In genomic region chr10:18607503-18607902, GRCh38 we compare ENCODE assay signal across 9 cellular contexts. TPM values are rescaled to one million over a fixed set of nuclear protein-coding genes. Genes with fewer than 3 reads are reported as not detected.
DNase-seq lines count a peak whose midpoint lies in the region; ATAC-seq and TF ChIP-seq lines count a peak whose summit lies in the region.
"Had no signal": no experiment of that assay in that cellular context is flagged by ENCODE, and none has a peak within 500 bp of the region (broad histone marks: within the 10 kb centered on the region; RNA-seq: fewer than 3 reads in every experiment).

No MANE protein-coding gene starts in this region.

- H3K23me2 ChIP-seq in H9 (ENCODE audit: insufficient read length, low read depth, low read length, poor library complexity, severe bottlenecking), result no peaks in the 10 kb centered on the region

- H3K27me3 ChIP-seq in right atrium auricular region, result no peaks in the 10 kb centered on the region
- no peaks in the 10 kb centered on the region for H3K27me3 ChIP-seq in thyroid gland
- no peaks in the 10 kb centered on the region for H3K27me3 ChIP-seq in H9 (ENCODE audit: insufficient read depth, low read length)
- H3K27me3 ChIP-seq: gastrocnemius medialis had no signal

- H3K23ac ChIP-seq in H9 (ENCODE audit: insufficient read length, low read depth, low read length), result no peak overlapping the region

- ATAC-seq in left cardiac atrium, result peak in 1 of 2 donors; percentile 60
- no peak for ATAC-seq in stimulated activated effector memory CD8-positive, alpha-beta T cell treated with anti-CD3 and anti-CD28 coated beads, Interleukin-12 subunit alpha, Interleukin-12 subunit beta, amount 100 ng/mL, for 72 hours
- ATAC-seq: gastrocnemius medialis had no signal

- H3K4me2 ChIP-seq in H9 (ENCODE audit: insufficient read depth, insufficient read length, low read length), result no peak overlapping the region

- H3K27ac ChIP-seq in right atrium auricular region (no peak overlapping the region), thyroid gland (no peak overlapping the region), H9 (ENCODE audit: insufficient read length, low read depth, low read length) (no peak overlapping the region)

- H4K20me1 ChIP-seq in H9 (ENCODE audit: control insufficient read depth, insufficient read depth, insufficient read length), result no peaks in the 10 kb centered on the region

- TF ChIP-seq POLR2A in thyroid gland (IDR thresholded peaks at IDR 0.05), result no peak

- peaks cover under 1 to 40% (median 14%) of the 10 kb centered on the region in 3 experiments; a peak in 6 of 7 replicates for H3K36me3 Mint-ChIP-seq in H9 (ENCODE audit: insufficient read depth in 1 of 3, low read depth in 3 of 3)
- H3K36me3 Mint-ChIP-seq in stimulated activated effector memory CD8-positive, alpha-beta T cell treated with anti-CD3 and anti-CD28 coated beads, Interleukin-12 subunit alpha, Interleukin-12 subunit beta, amount 100 ng/mL, for 72 hours, result peaks cover 62% of the 10 kb centered on the region

- no peak overlapping the region for H4K91ac ChIP-seq in H9 (ENCODE audit: insufficient read length, low read depth, low read length)

- no peak overlapping the region for H2BK5ac ChIP-seq in H9 (ENCODE audit: insufficient read length, low read length)

- intact Hi-C loops in left cardiac atrium (cut with DNase I) (no loop called here), thyroid gland (cut with DNase I) (no loop called here)

- H3K4me3 Mint-ChIP-seq in H9, result no peak overlapping the region
- H3K4me3 Mint-ChIP-seq in stimulated activated effector memory CD8-positive, alpha-beta T cell treated with anti-CD3 and anti-CD28 coated beads, Interleukin-12 subunit alpha, Interleukin-12 subunit beta, amount 100 ng/mL, for 72 hours, result no peak overlapping the region

- no peak overlapping the region for H3K4ac ChIP-seq in H9 (ENCODE audit: low read depth, low read length)

- H2AK5ac ChIP-seq in H9 (ENCODE audit: insufficient read length, low read length), result no peak overlapping the region

- peaks cover 0 to 5% of the 10 kb centered on the region in 2 experiments; a peak in 2 of 4 replicates for H3K4me1 Mint-ChIP-seq in H9
- H3K4me1 Mint-ChIP-seq in stimulated activated effector memory CD8-positive, alpha-beta T cell treated with anti-CD3 and anti-CD28 coated beads, Interleukin-12 subunit alpha, Interleukin-12 subunit beta, amount 100 ng/mL, for 72 hours, result no peaks in the 10 kb centered on the region

- H3K79me2 ChIP-seq in H9 (ENCODE audit: insufficient read depth, low read length), result no peaks in the 10 kb centered on the region

- H3K27me3 Mint-ChIP-seq in H9 (ENCODE audit: low read depth), result no peaks in the 10 kb centered on the region

- H3K36me3 ChIP-seq in right atrium auricular region, result no peaks in the 10 kb centered on the region
- no peaks in the 10 kb centered on the region for H3K36me3 ChIP-seq in thyroid gland
- H3K36me3 ChIP-seq: gastrocnemius medialis had no signal

- H4K8ac ChIP-seq in H9 (replicated peaks; ENCODE audit: insufficient read length, low read depth, low read length), result no peak overlapping the region

- DNase-seq in left cardiac atrium (peak; percentile 45), right atrium auricular region (ENCODE audit: low spot score) (no peak), NCI-H1694 treated with DMSO at 0.1 percent for 48 hours (lab: John Stamatoyannopoulos, UW) (peak; percentile 42), epidermal melanocyte (ENCODE audit: insufficient read length, low spot score) (peak; percentile 35), thyroid gland (peak; percentile 19 to 33), H9 (no peak), activated gamma-delta T cell treated with Interleukin-2 at 50 U/mL for 16 hours (no peak)
- no peak for DNase-seq in stimulated activated effector memory CD8-positive, alpha-beta T cell treated with anti-CD3 and anti-CD28 coated beads, Interleukin-12 subunit alpha, Interleukin-12 subunit beta, amount 100 ng/mL, for 72 hours (ENCODE audit: low spot score in 2 of 2)

- H3K56ac ChIP-seq in H9 (ENCODE audit: insufficient read length, low read depth, low read length), result no peak overlapping the region

- no peaks in the 10 kb centered on the region for H3K9me3 Mint-ChIP-seq in H9
- H3K9me3 Mint-ChIP-seq in stimulated activated effector memory CD8-positive, alpha-beta T cell treated with anti-CD3 and anti-CD28 coated beads, Interleukin-12 subunit alpha, Interleukin-12 subunit beta, amount 100 ng/mL, for 72 hours, result no peaks in the 10 kb centered on the region

- H3K14ac ChIP-seq in H9 (ENCODE audit: insufficient read depth, low read length), result no peak overlapping the region

- no peak overlapping the region for H3K27ac Mint-ChIP-seq in H9
- H3K27ac Mint-ChIP-seq in stimulated activated effector memory CD8-positive, alpha-beta T cell treated with anti-CD3 and anti-CD28 coated beads, Interleukin-12 subunit alpha, Interleukin-12 subunit beta, amount 100 ng/mL, for 72 hours, result no peak overlapping the region

- no peak overlapping the region for H2BK120ac ChIP-seq in H9 (ENCODE audit: low read depth, low read length, poor library complexity, severe bottlenecking)

- H2BK15ac ChIP-seq in H9 (ENCODE audit: low read depth, low read length), result no peak overlapping the region

- no peak overlapping the region for H3K4me3 ChIP-seq in right atrium auricular region
- no peak overlapping the region for H3K4me3 ChIP-seq in thyroid gland (replicated peaks in 1 of 3)
- H3K4me3 ChIP-seq: gastrocnemius medialis had no signal

- no peak overlapping the region for H3K18ac ChIP-seq in H9 (ENCODE audit: insufficient read length, low read depth, low read length)

- WGBS in thyroid gland, 2 donors, result 83 to 90% methylated on average over 1 of the region's 1 CpG
- WGBS in H9 (ENCODE audit: extremely low coverage, insufficient read length, low lambda C conversion rate), result no CpG with 5 or more reads among the region's 1 CpG

- H2BK12ac ChIP-seq in H9 (ENCODE audit: insufficient read length, low read depth, low read length), result no peak overlapping the region

- no peak overlapping the region for H2AFZ ChIP-seq in H9 (ENCODE audit: low read length)

- TF ChIP-seq CTCF in right atrium auricular region (IDR thresholded peaks at IDR 0.05) (no peak), thyroid gland (IDR thresholded peaks at IDR 0.05) (no peak), H9 (conservative IDR thresholded peaks at IDR 0.05) (no peak)

- H3K9me3 ChIP-seq in right atrium auricular region (no peaks in the 10 kb centered on the region), thyroid gland (no peaks in the 10 kb centered on the region), H9 (ENCODE audit: control insufficient read depth, low read depth, low read length) (no peaks in the 10 kb centered on the region)
- H3K9me3 ChIP-seq: gastrocnemius medialis had no signal

- H3T11ph ChIP-seq in H9 (ENCODE audit: low read length), result no peak overlapping the region

- H3K4me1 ChIP-seq in right atrium auricular region (peaks cover 0 to 14% of the 10 kb centered on the region in 2 donors), thyroid gland (peaks cover 12 to 15% of the 10 kb centered on the region in 2 donors), H9 (ENCODE audit: insufficient read depth, low read length) (no peaks in the 10 kb centered on the region; the same call in 1 of the 2 replicates)
- H3K4me1 ChIP-seq: gastrocnemius medialis had no signal

- H3K9ac ChIP-seq in H9 (ENCODE audit: extremely low read depth, insufficient read length, low read length), result no peak overlapping the region

- no peak overlapping the region for H2BK20ac ChIP-seq in H9 (ENCODE audit: low read depth, low read length, poor library complexity, severe bottlenecking)

- H4K5ac ChIP-seq in H9 (ENCODE audit: insufficient read length, low read depth, low read length), result no peak overlapping the region

- H3K79me1 ChIP-seq in H9 (ENCODE audit: insufficient read depth, low read depth, low read length, poor library complexity, severe bottlenecking), result no peaks in the 10 kb centered on the region

RNA-seq across cellular contexts. Expression of gene NSUN6, which starts 43.9 kb away (rescaled TPM):
- total RNA-seq in left cardiac atrium (1 to 10 TPM; 7.7 to 8.5 TPM), right atrium auricular region (1 to 10 TPM; 5.3 to 8.8 TPM), thyroid gland (100 to 1,000 TPM in 1 of 4 donors, 10 to 100 TPM in 3; 18.6 to 104 (median 22.5) TPM), H9 (2021) (10.2 and 11.9 TPM in 2 replicates)

RNA-seq across cellular contexts. Expression of gene ARL5B, which starts 51.7 kb away (rescaled TPM):
- total RNA-seq in left cardiac atrium, result 10 to 100 TPM in 1 of 2 donors, 1 to 10 TPM in 1; 5.9 to 11.4 TPM
- 1 to 10 TPM; 7.9 to 9.2 TPM for total RNA-seq in right atrium auricular region
- total RNA-seq in thyroid gland, result 10 to 100 TPM; 12.4 to 21.5 (median 15.5) TPM
- 33.9 and 34.4 TPM in 2 replicates for total RNA-seq in H9 (2021)

Comparison
In these comparisons a context has a peak if more than half of its experiments do, and no peak if none do; other contexts are left out.
1. DNase-seq: peak in left cardiac atrium (single experiment), NCI-H1694 treated with DMSO at 0.1 percent for 48 hours (single experiment), epidermal melanocyte (single experiment) and thyroid gland (2 of 2); none in right atrium auricular region (single experiment), H9 (single experiment), activated gamma-delta T cell treated with Interleukin-2 at 50 U/mL for 16 hours (single experiment) and stimulated activated effector memory CD8-positive, alpha-beta T cell treated with anti-CD3 and anti-CD28 coated beads, Interleukin-12 subunit alpha, Interleukin-12 subunit beta, amount 100 ng/mL, for 72 hours (0 of 2).